In genomic region chr18:51097046-51097822, GRCh38 we compare ENCODE assay signal across 1 cellular context.
TF ChIP-seq lines count a peak whose summit lies in the region.

No MANE protein-coding gene starts in this region.

TF ChIP-seq in GM12878, 131 proteins besides CTCF, POLR2A, EP300 and RAD21 (continued from another document and continues in another):
- TF ChIP-seq REST (IDR thresholded peaks at IDR 0.05; ENCODE audit: low read depth, low read length) = no peak
- TF ChIP-seq BRCA1 (IDR thresholded peaks at IDR 0.05; ENCODE audit: low read depth, low read length) = no peak
- TF ChIP-seq IKZF2 (IDR thresholded peaks at IDR 0.05) = peak; percentile 74 to 83; a peak in 2 of 4 replicates
- TF ChIP-seq CEBPZ (IDR thresholded peaks at IDR 0.05; ENCODE audit: low read depth, low read length) = no peak
- no peak for TF ChIP-seq ELK1 (IDR thresholded peaks at IDR 0.05; ENCODE audit: low read depth, low read length)
- TF ChIP-seq BCL11A (IDR thresholded peaks at IDR 0.05; ENCODE audit: low read depth, low read length) = peak; percentile 77; the same call in 1 of the 2 replicates
- peak; percentile 94 for TF ChIP-seq MEF2A (IDR thresholded peaks at IDR 0.05; ENCODE audit: insufficient read depth, low read depth, low read length)
- no peak for TF ChIP-seq CBX5 (IDR thresholded peaks at IDR 0.05; ENCODE audit: low read depth)
- no peak for TF ChIP-seq CBX3 (IDR thresholded peaks at IDR 0.05; ENCODE audit: borderline replicate concordance, low read depth)
- TF ChIP-seq BCLAF1 (IDR thresholded peaks at IDR 0.05) = no peak
- no peak for TF ChIP-seq BACH1 (IDR thresholded peaks at IDR 0.05; ENCODE audit: borderline replicate concordance)
- TF ChIP-seq RAD51 (IDR thresholded peaks at IDR 0.05) = no peak
- peak; percentile 82 for TF ChIP-seq IKZF1 (conservative IDR thresholded peaks at IDR 0.05)
- no peak for TF ChIP-seq YBX1 (IDR thresholded peaks at IDR 0.05)
- TF ChIP-seq NR2C2 (IDR thresholded peaks at IDR 0.05; ENCODE audit: borderline replicate concordance, control insufficient read depth, insufficient read length, low read depth) = no peak
- TF ChIP-seq E2F4 (IDR thresholded peaks at IDR 0.05; ENCODE audit: low read depth, low read length) = no peak
- TF ChIP-seq BHLHE40 (IDR thresholded peaks at IDR 0.05; ENCODE audit: borderline replicate concordance in 1 of 2, low read depth in 2 of 2, low read length in 1 of 2) = peak; percentile 25 to 47; a peak in 2 of 4 replicates
- no peak for TF ChIP-seq TCF7 (IDR thresholded peaks at IDR 0.05; ENCODE audit: borderline replicate concordance)
- no peak for TF ChIP-seq CUX1 (IDR thresholded peaks at IDR 0.05; ENCODE audit: insufficient replicate concordance, low read depth, low read length)
- TF ChIP-seq RFX5 (IDR thresholded peaks at IDR 0.05; ENCODE audit: low read depth, low read length) = no peak
- no peak for TF ChIP-seq SKIL (IDR thresholded peaks at IDR 0.05; ENCODE audit: low read depth, poor library complexity, severe bottlenecking)
- peak; percentile 94 for TF ChIP-seq RELB (IDR thresholded peaks at IDR 0.05; ENCODE audit: low read depth)
- TF ChIP-seq SIN3A (IDR thresholded peaks at IDR 0.05; ENCODE audit: low read depth, low read length) = no peak
- TF ChIP-seq ZBTB11 (CRISPR knock-in tag; IDR thresholded peaks at IDR 0.05) = no peak
- no peak for TF ChIP-seq NRF1 (conservative IDR thresholded peaks at IDR 0.05; ENCODE audit: low read depth, low read length)
- TF ChIP-seq JUNB (IDR thresholded peaks at IDR 0.05) = no peak
